ENCODE assay signal across 28 cellular contexts in the genomic region with DNA sequence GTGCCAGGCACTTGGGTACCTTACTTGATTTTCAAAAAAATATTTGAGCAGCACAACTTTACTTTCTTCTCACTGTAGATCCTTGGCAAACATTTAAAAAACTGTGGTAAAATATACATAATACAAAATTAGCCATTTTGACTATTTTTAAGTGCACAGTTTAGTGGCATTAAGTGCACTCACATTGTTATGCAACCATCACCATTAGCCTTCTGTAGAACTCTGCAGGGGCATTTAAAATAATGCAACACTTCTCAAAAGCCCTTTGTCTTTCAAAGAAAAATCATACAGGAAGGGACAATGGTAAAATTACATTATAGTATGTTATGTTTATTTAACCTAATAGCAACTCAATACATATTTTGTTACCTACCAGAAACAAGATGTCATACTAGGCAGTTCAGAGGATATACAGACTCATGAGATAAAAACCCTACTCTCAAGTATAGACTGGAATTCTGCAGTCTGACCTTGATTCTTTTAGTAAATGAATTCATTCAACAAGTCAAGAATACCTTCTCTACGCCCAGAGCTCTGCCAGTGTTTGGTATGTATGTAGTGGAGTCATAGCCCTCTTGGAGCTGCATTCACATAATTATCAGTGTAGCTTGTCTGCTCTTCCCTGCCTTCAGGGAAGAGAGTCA.
"Had no signal": no experiment of that assay in that cellular context is flagged by ENCODE, and none has a peak within 500 bp of the region (broad histone marks: within the 10 kb centered on the region; RNA-seq: fewer than 3 reads in every experiment).

No MANE protein-coding gene starts in this region.

- ATAC-seq: activated naive CD4-positive, alpha-beta T cell treated with anti-CD3 and anti-CD28 coated beads, Interleukin-2, amount 50 U/mL, for 72 hours; activated T-cell treated with anti-CD3 and anti-CD28 coated beads, Interleukin-2, amount 50 U/mL, for 72 hours; effector memory CD8-positive, alpha-beta T cell; foreskin keratinocyte; gastrocnemius medialis; heart left ventricle had no signal

- H3K27ac ChIP-seq: brain microvascular endothelial cell, coronary artery, dorsolateral prefrontal cortex, esophagus muscularis mucosa, foreskin keratinocyte, gastrocnemius medialis, heart left ventricle had no signal

- H3K27me3 Mint-ChIP-seq: activated CD4-positive, alpha-beta memory T cell treated with anti-CD3 and anti-CD28 coated beads, Interleukin-2, amount 10 ng/mL, durations not matched to agents 7 days and 5 days; activated CD4-positive, alpha-beta T cell treated with anti-CD3 and anti-CD28 coated beads, Interleukin-2, amount 10 ng/mL, durations not matched to agents 7 days and 5 days; activated naive CD4-positive, alpha-beta T cell treated with anti-CD3 and anti-CD28 coated beads, Interleukin-2, amount 10 ng/mL, durations not matched to agents 7 days and 5 days; activated T-cell treated with anti-CD3 and anti-CD28 coated beads, Interleukin-2, amount 50 U/mL, for 24 hours; central memory CD8-positive, alpha-beta T cell; dendritic cell treated with granulocyte-macrophage colony-stimulating factor and Interleukin-4, amounts not matched to agents 40 ng/mL and 50 ng/mL, for 4 days had no signal

- H3K9me3 Mint-ChIP-seq: activated CD4-positive, alpha-beta memory T cell treated with anti-CD3 and anti-CD28 coated beads, Interleukin-2, amount 10 ng/mL, durations not matched to agents 7 days and 5 days; activated CD4-positive, alpha-beta T cell treated with anti-CD3 and anti-CD28 coated beads, Interleukin-2, amount 10 ng/mL, durations not matched to agents 7 days and 5 days; activated naive CD4-positive, alpha-beta T cell treated with anti-CD3 and anti-CD28 coated beads, Interleukin-2, amount 10 ng/mL, durations not matched to agents 7 days and 5 days; activated T-cell treated with anti-CD3 and anti-CD28 coated beads, Interleukin-2, amount 50 U/mL, for 24 hours; dendritic cell treated with granulocyte-macrophage colony-stimulating factor and Interleukin-4, amounts not matched to agents 40 ng/mL and 50 ng/mL, for 4 days had no signal

- H3K4me1 ChIP-seq: esophagus muscularis mucosa, foreskin keratinocyte, gastrocnemius medialis, heart left ventricle had no signal

- H3K9me3 ChIP-seq: gastrocnemius medialis had no signal

- H3K4me1 Mint-ChIP-seq: activated CD4-positive, alpha-beta T cell treated with anti-CD3 and anti-CD28 coated beads, Interleukin-2, amount 10 ng/mL, durations not matched to agents 7 days and 5 days; activated naive CD4-positive, alpha-beta T cell treated with anti-CD3 and anti-CD28 coated beads, Interleukin-2, amount 10 ng/mL, durations not matched to agents 7 days and 5 days; central memory CD8-positive, alpha-beta T cell had no signal

- DNase-seq: activated CD4-positive, alpha-beta memory T cell treated with anti-CD3 and anti-CD28 coated beads, Interleukin-2, amount 10 ng/mL, durations not matched to agents 7 days and 5 days; activated CD4-positive, alpha-beta T cell treated with anti-CD3 and anti-CD28 coated beads for 1 hour; activated CD4-positive, alpha-beta T cell treated with anti-CD3 and anti-CD28 coated beads for 4 hours; activated CD4-positive, alpha-beta T cell treated with anti-CD3 and anti-CD28 coated beads, Interleukin-2, amount 10 ng/mL, durations not matched to agents 7 days and 5 days; activated CD4-positive, alpha-beta T cell treated with anti-CD3 and anti-CD28 coated beads, Interleukin-2, amount 50 U/mL, for 4 hours; activated CD8-positive, alpha-beta memory T cell treated with anti-CD3 and anti-CD28 coated beads, Interleukin-2, amount 50 U/mL, for 48 hours; activated gamma-delta T cell; activated naive CD4-positive, alpha-beta T cell; activated naive CD4-positive, alpha-beta T cell treated with anti-CD3 and anti-CD28 coated beads, Interleukin-2, amount 10 ng/mL, durations not matched to agents 7 days and 5 days; activated T-cell treated with anti-CD3 and anti-CD28 coated beads for 4 hours; activated T-cell treated with anti-CD3 and anti-CD28 coated beads, Interleukin-2, amount 50 U/mL, for 24 hours; activated T-cell treated with anti-CD3 and anti-CD28 coated beads, Interleukin-2, amount 50 U/mL, for 72 hours; amniotic stem cell; anterior cingulate cortex; brain microvascular endothelial cell; dorsolateral prefrontal cortex; effector memory CD8-positive, alpha-beta T cell; erythroblast; gastrocnemius medialis; glutamatergic neuron; heart left ventricle; T-helper 2 cell had no signal

- H3K4me3 Mint-ChIP-seq: activated CD4-positive, alpha-beta memory T cell treated with anti-CD3 and anti-CD28 coated beads, Interleukin-2, amount 10 ng/mL, durations not matched to agents 7 days and 5 days; activated CD4-positive, alpha-beta T cell treated with anti-CD3 and anti-CD28 coated beads, Interleukin-2, amount 10 ng/mL, durations not matched to agents 7 days and 5 days; activated naive CD4-positive, alpha-beta T cell treated with anti-CD3 and anti-CD28 coated beads, Interleukin-2, amount 10 ng/mL, durations not matched to agents 7 days and 5 days; activated T-cell treated with anti-CD3 and anti-CD28 coated beads, Interleukin-2, amount 50 U/mL, for 24 hours; activated T-cell treated with anti-CD3 and anti-CD28 coated beads, Interleukin-2, amount 50 U/mL, for 72 hours; central memory CD8-positive, alpha-beta T cell; dendritic cell treated with granulocyte-macrophage colony-stimulating factor and Interleukin-4, amounts not matched to agents 40 ng/mL and 50 ng/mL, for 4 days; effector memory CD8-positive, alpha-beta T cell had no signal

- H3K36me3 Mint-ChIP-seq: activated naive CD4-positive, alpha-beta T cell treated with anti-CD3 and anti-CD28 coated beads, Interleukin-2, amount 10 ng/mL, durations not matched to agents 7 days and 5 days had no signal

- H3K36me3 ChIP-seq: brain microvascular endothelial cell, esophagus muscularis mucosa, gastrocnemius medialis, heart left ventricle had no signal

- H3K4me3 ChIP-seq: coronary artery, dorsolateral prefrontal cortex, esophagus muscularis mucosa, gastrocnemius medialis, heart left ventricle had no signal

- H3K27ac Mint-ChIP-seq: activated CD4-positive, alpha-beta memory T cell treated with anti-CD3 and anti-CD28 coated beads, Interleukin-2, amount 10 ng/mL, durations not matched to agents 7 days and 5 days; activated CD4-positive, alpha-beta T cell treated with anti-CD3 and anti-CD28 coated beads, Interleukin-2, amount 10 ng/mL, durations not matched to agents 7 days and 5 days; activated naive CD4-positive, alpha-beta T cell treated with anti-CD3 and anti-CD28 coated beads, Interleukin-2, amount 10 ng/mL, durations not matched to agents 7 days and 5 days; activated naive CD4-positive, alpha-beta T cell treated with anti-CD3 and anti-CD28 coated beads, Interleukin-2, amount 50 U/mL, for 72 hours; activated T-cell treated with anti-CD3 and anti-CD28 coated beads, Interleukin-2, amount 50 U/mL, for 24 hours; activated T-cell treated with anti-CD3 and anti-CD28 coated beads, Interleukin-2, amount 50 U/mL, for 72 hours; dendritic cell treated with granulocyte-macrophage colony-stimulating factor and Interleukin-4, amounts not matched to agents 40 ng/mL and 50 ng/mL, for 4 days; effector memory CD8-positive, alpha-beta T cell had no signal

- H3K27me3 ChIP-seq: brain microvascular endothelial cell, dorsolateral prefrontal cortex, esophagus muscularis mucosa, foreskin keratinocyte, gastrocnemius medialis, heart left ventricle had no signal
